8 cellular contexts compared by ENCODE assay signal in the genomic region with DNA sequence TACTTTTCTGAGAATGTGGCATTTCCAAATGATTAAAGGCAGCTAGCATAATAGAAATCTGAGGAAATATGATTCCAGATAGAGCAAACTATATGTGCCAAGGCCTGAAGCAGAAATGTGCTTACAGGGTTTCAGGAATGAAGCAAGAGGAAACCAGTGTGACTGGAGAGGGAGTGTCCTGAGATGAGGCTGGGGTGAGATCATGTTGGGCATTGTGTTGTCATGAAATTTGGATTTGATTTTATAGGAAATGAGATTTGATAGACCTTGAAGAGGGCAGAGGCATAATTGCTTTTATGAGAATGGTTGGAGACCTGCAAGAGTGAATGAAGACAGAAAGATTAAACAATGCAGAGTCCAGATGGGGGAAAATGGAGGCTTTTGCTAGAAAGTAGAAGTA.
A peak's percentile ranks its signal among the peaks of the same experiment; 100 is the strongest.
DNase-seq lines count a peak whose midpoint lies in the region; ATAC-seq and TF ChIP-seq lines count a peak whose summit lies in the region.

No MANE protein-coding gene starts in this region.

- H3K4me1 ChIP-seq in esophagus squamous epithelium, result peaks cover 13 to 55% (median 26%) of the 10 kb centered on the region in 3 donors
- no peaks in the 10 kb centered on the region for H3K4me1 ChIP-seq in psoas muscle

- no peaks in the 10 kb centered on the region for H3K27me3 ChIP-seq in esophagus squamous epithelium
- H3K27me3 ChIP-seq in psoas muscle (ENCODE audit: insufficient read depth in 3 of 3, low read length in 2 of 3), result no peaks in the 10 kb centered on the region

- H3K36me3 ChIP-seq in esophagus squamous epithelium (no peaks in the 10 kb centered on the region), psoas muscle (ENCODE audit: insufficient read depth in 1 of 2, low read depth in 1 of 2) (no peaks in the 10 kb centered on the region)

- TF ChIP-seq CTCF in esophagus squamous epithelium (IDR thresholded peaks at IDR 0.05), result no peak
- TF ChIP-seq CTCF in psoas muscle (IDR thresholded peaks at IDR 0.05), result no peak

- DNase-seq in GM03348 (ENCODE audit: low spot score) (peak; percentile 73), OCI-M1 (lab: John Stamatoyannopoulos, UW) (peak; percentile 21), esophagus squamous epithelium (lab: John Stamatoyannopoulos, UW) (no peak), psoas muscle (no peak), DMS53 (lab: John Stamatoyannopoulos, UW) (no peak), NCI-H187 (lab: John Stamatoyannopoulos, UW) (no peak)

- no peak for TF ChIP-seq POLR2A in esophagus squamous epithelium (IDR thresholded peaks at IDR 0.05)

- H3K9me3 ChIP-seq in esophagus squamous epithelium (no peaks in the 10 kb centered on the region), psoas muscle (no peaks in the 10 kb centered on the region)

- ATAC-seq in psoas muscle (peak in 2 of 4 donors; percentile 48 to 76), HG03159 (IDR thresholded peaks at IDR 0.05; ENCODE audit: unreplicated experiment) (no peak), HG03354 (IDR thresholded peaks at IDR 0.05; ENCODE audit: poor library complexity, severe bottlenecking, unreplicated experiment) (no peak)

- intact Hi-C loops in esophagus squamous epithelium (cut with DNase I), result no loop called here
- intact Hi-C loops in psoas muscle (cut with DNase I), result no loop called here

- H3K4me3 ChIP-seq in esophagus squamous epithelium, result no peak overlapping the region
- no peak overlapping the region for H3K4me3 ChIP-seq in psoas muscle

- H3K27ac ChIP-seq in esophagus squamous epithelium, result peak overlapping the region; percentile 38 to 64 (median 54)
- peak overlapping the region; percentile 31 for H3K27ac ChIP-seq in psoas muscle

Comparison
In these comparisons a context has a peak if more than half of its experiments do, and no peak if none do; other contexts are left out.
1. DNase-seq: peak in GM03348 (single experiment) and OCI-M1 (single experiment); none in esophagus squamous epithelium (single experiment), psoas muscle (0 of 2), DMS53 (single experiment) and NCI-H187 (0 of 2).